8 cellular contexts compared by ENCODE assay signal in genomic region chr22:37807410-37808293, GRCh38. TPM values are rescaled to one million over a fixed set of nuclear protein-coding genes. Genes with fewer than 3 reads are reported as not detected.
A peak's percentile ranks its signal among the peaks of the same experiment; 100 is the strongest.
DNase-seq lines count a peak whose midpoint lies in the region; TF ChIP-seq lines count a peak whose summit lies in the region.

GCAT (plus strand) TSS chr22:37807934; CDS start chr22:37807968, 34 bp downstream.

- peaks cover 20% of the 10 kb centered on the region for H3K4me1 ChIP-seq in thymus (ENCODE audit: control insufficient read depth, insufficient read depth, low read length)

- peaks cover 8% of the 10 kb centered on the region for H3K36me3 ChIP-seq in thymus (ENCODE audit: control insufficient read depth, insufficient read depth)

- DNase-seq in GF-D8 (lab: John Stamatoyannopoulos, UW) (peak; percentile 88), HFFc6 (peak; percentile 91), NCI-H1092 treated with DMSO at 0.1 percent for 48 hours (lab: John Stamatoyannopoulos, UW) (peak; percentile 94), SW 1271 (lab: John Stamatoyannopoulos, UW) (peak; percentile 62 to 92), glutamatergic neuron (peak; percentile 98), osteocyte (ENCODE audit: extremely low spot score, unreplicated experiment) (peak; percentile 97)
- peak; percentile 94 for DNase-seq in activated naive CD8-positive, alpha-beta T cell treated with anti-CD3 and anti-CD28 coated beads for 36 hours

- H3K27ac ChIP-seq in thymus (ENCODE audit: low read depth): peak within 1 kb of the TSS; percentile 49

- peaks cover 8% of the 10 kb centered on the region for H3K27me3 ChIP-seq in thymus (ENCODE audit: control insufficient read depth, insufficient read depth)

- peak within 1 kb of the TSS; percentile 61 for H3K4me3 ChIP-seq in thymus (ENCODE audit: low read length)

- H3K4me1 Mint-ChIP-seq in HFFc6 (ENCODE audit: low read depth) (peaks cover 43% of the 10 kb centered on the region), glutamatergic neuron (ENCODE audit: low read depth, unreplicated experiment) (peaks cover 14% of the 10 kb centered on the region), osteocyte (ENCODE audit: unreplicated experiment) (peaks cover 49% of the 10 kb centered on the region)
- peaks cover 35% of the 10 kb centered on the region for H3K4me1 Mint-ChIP-seq in activated naive CD8-positive, alpha-beta T cell treated with anti-CD3 and anti-CD28 coated beads for 36 hours

- TF ChIP-seq CTCF in HFFc6 (IDR thresholded peaks at IDR 0.05): no peak
- no peak for TF ChIP-seq CTCF in glutamatergic neuron (IDR thresholded peaks at IDR 0.05; ENCODE audit: partially characterized antibody, unreplicated experiment)
- TF ChIP-seq CTCF in osteocyte (IDR thresholded peaks at IDR 0.05): no peak

- under 1% methylated on average over 73 of the region's 73 CpGs for WGBS in thymus

- H3K4me3 Mint-ChIP-seq in HFFc6: peak within 1 kb of the TSS; percentile 91
- H3K4me3 Mint-ChIP-seq in activated naive CD8-positive, alpha-beta T cell treated with anti-CD3 and anti-CD28 coated beads for 36 hours: peak within 1 kb of the TSS; percentile 77
- peak within 1 kb of the TSS; percentile 95 for H3K4me3 Mint-ChIP-seq in glutamatergic neuron (ENCODE audit: unreplicated experiment)
- peak within 1 kb of the TSS; percentile 82 for H3K4me3 Mint-ChIP-seq in osteocyte (ENCODE audit: unreplicated experiment)

- H3K36me3 Mint-ChIP-seq in HFFc6 (ENCODE audit: low read depth) (no peaks in the 10 kb centered on the region; the same call in 1 of the 2 replicates), glutamatergic neuron (ENCODE audit: unreplicated experiment) (no peaks in the 10 kb centered on the region), osteocyte (ENCODE audit: unreplicated experiment) (no peaks in the 10 kb centered on the region)
- H3K36me3 Mint-ChIP-seq in activated naive CD8-positive, alpha-beta T cell treated with anti-CD3 and anti-CD28 coated beads for 36 hours: no peaks in the 10 kb centered on the region

- peak within 1 kb of the TSS; percentile 84 for H3K27ac Mint-ChIP-seq in HFFc6
- H3K27ac Mint-ChIP-seq in activated naive CD8-positive, alpha-beta T cell treated with anti-CD3 and anti-CD28 coated beads for 36 hours: no peak within 1 kb of the TSS
- peak within 1 kb of the TSS; percentile 52 for H3K27ac Mint-ChIP-seq in glutamatergic neuron (ENCODE audit: unreplicated experiment)
- H3K27ac Mint-ChIP-seq in osteocyte (ENCODE audit: unreplicated experiment): peak within 1 kb of the TSS; percentile 84

- no peaks in the 10 kb centered on the region for H3K9me3 ChIP-seq in thymus (ENCODE audit: control insufficient read depth)

- peaks cover 5% of the 10 kb centered on the region for H3K27me3 Mint-ChIP-seq in HFFc6 (ENCODE audit: insufficient read depth)
- H3K27me3 Mint-ChIP-seq in activated naive CD8-positive, alpha-beta T cell treated with anti-CD3 and anti-CD28 coated beads for 36 hours: peaks cover 87% of the 10 kb centered on the region
- H3K27me3 Mint-ChIP-seq in glutamatergic neuron (ENCODE audit: unreplicated experiment): peaks cover 8% of the 10 kb centered on the region
- no peaks in the 10 kb centered on the region for H3K27me3 Mint-ChIP-seq in osteocyte (ENCODE audit: unreplicated experiment)

- no peaks in the 10 kb centered on the region for H3K9me3 Mint-ChIP-seq in HFFc6
- H3K9me3 Mint-ChIP-seq in activated naive CD8-positive, alpha-beta T cell treated with anti-CD3 and anti-CD28 coated beads for 36 hours: no peaks in the 10 kb centered on the region
- peaks cover 10% of the 10 kb centered on the region for H3K9me3 Mint-ChIP-seq in glutamatergic neuron (ENCODE audit: unreplicated experiment)
- no peaks in the 10 kb centered on the region for H3K9me3 Mint-ChIP-seq in osteocyte (ENCODE audit: unreplicated experiment)

RNA-seq across cellular contexts. Expression of gene GCAT, which starts in this region (rescaled TPM):
- total RNA-seq in HFFc6 (2021; fragmentation: NEBNext Ultra II Directional; extraction: Animal tissue kit (Norgen Biotek cat#: 25700)): 10 to 100 TPM; 27.6 to 42.3 (median 29.2) TPM
- total RNA-seq in activated naive CD8-positive, alpha-beta T cell treated with anti-CD3 and anti-CD28 coated beads for 36 hours: 10 to 100 TPM; 11.6 to 12.9 TPM
- 11.9 TPM for total RNA-seq in glutamatergic neuron (ENCODE audit: unreplicated experiment)
- total RNA-seq in osteocyte: 33.4 and 38.0 TPM in 2 replicates
- 7.8 TPM for polyA plus RNA-seq in thymus

Comparison
In these comparisons a context has a peak if more than half of its experiments do, and no peak if none do; other contexts are left out.
1. Peak in every context shown above with its lines: DNase-seq, H3K4me3 ChIP-seq and H3K27ac ChIP-seq.